In genomic region chr14:64641760-64642159, GRCh38 we compare ENCODE assay signal across 20 cellular contexts.
"Had no signal": no experiment of that assay in that cellular context is flagged by ENCODE, and none has a peak within 500 bp of the region (broad histone marks: within the 10 kb centered on the region; RNA-seq: fewer than 3 reads in every experiment).

No MANE protein-coding gene starts in this region.

- H3K36me3 Mint-ChIP-seq: natural killer cell treated with Interleukin-12 subunit alpha and Interleukin-12 subunit beta and Interleukin-15 and Interleukin-18, amount 100 ng/mL, for 72 hours had no signal

- H3K9ac ChIP-seq: parathyroid adenoma had no signal

- H3K27ac Mint-ChIP-seq: natural killer cell treated with Interleukin-12 subunit alpha and Interleukin-12 subunit beta and Interleukin-15 and Interleukin-18, amount 100 ng/mL, for 72 hours had no signal

- H3K79me2 ChIP-seq: hepatocyte, parathyroid adenoma had no signal

- FAIRE-seq: endothelial cell of umbilical vein had no signal

- H3K27ac ChIP-seq: colonic mucosa, foreskin keratinocyte, hepatocyte, parathyroid adenoma, psoas muscle, skin epidermis, stomach, thoracic aorta, transverse colon, uterus had no signal

- H2AFZ ChIP-seq: hepatocyte, parathyroid adenoma had no signal

- ATAC-seq: foreskin keratinocyte; natural killer cell treated with Interleukin-12 subunit alpha and Interleukin-12 subunit beta and Interleukin-15 and Interleukin-18, amount 100 ng/mL, for 72 hours; psoas muscle; sciatic nerve had no signal

- DNase-seq: colonic mucosa; dermis blood vessel endothelial cell; erythroblast; foreskin keratinocyte; kidney glomerular epithelial cell; psoas muscle; retina; stimulated activated CD4-positive, alpha-beta T cell treated with anti-CD3 and anti-CD28 coated beads, Interleukin-12 subunit alpha, Interleukin-12 subunit beta, amount 100 ng/mL, for 4 hours; stimulated activated naive CD4-positive, alpha-beta T cell; stomach; substantia nigra; transverse colon; uterus had no signal

- H3K4me1 ChIP-seq: colonic mucosa, parathyroid adenoma, psoas muscle had no signal

- H3K4me3 ChIP-seq: colonic mucosa, hepatocyte, psoas muscle, skin epidermis, stomach, thoracic aorta, transverse colon, uterus had no signal

- H3K9me3 ChIP-seq: colonic mucosa, thoracic aorta, transverse colon, uterus had no signal

- H3K36me3 ChIP-seq: colonic mucosa, stomach, thoracic aorta, transverse colon, uterus had no signal

- H3K27me3 ChIP-seq: colonic mucosa, foreskin keratinocyte, hepatocyte, stomach, transverse colon, uterus had no signal

- H3K4me2 ChIP-seq: hepatocyte had no signal

- H3K9me3 Mint-ChIP-seq: natural killer cell treated with Interleukin-12 subunit alpha and Interleukin-12 subunit beta and Interleukin-15 and Interleukin-18, amount 100 ng/mL, for 72 hours had no signal

- H3K4me3 Mint-ChIP-seq: natural killer cell treated with Interleukin-12 subunit alpha and Interleukin-12 subunit beta and Interleukin-15 and Interleukin-18, amount 100 ng/mL, for 72 hours had no signal
